ENCODE assay signal across 23 cellular contexts in the genomic region with DNA sequence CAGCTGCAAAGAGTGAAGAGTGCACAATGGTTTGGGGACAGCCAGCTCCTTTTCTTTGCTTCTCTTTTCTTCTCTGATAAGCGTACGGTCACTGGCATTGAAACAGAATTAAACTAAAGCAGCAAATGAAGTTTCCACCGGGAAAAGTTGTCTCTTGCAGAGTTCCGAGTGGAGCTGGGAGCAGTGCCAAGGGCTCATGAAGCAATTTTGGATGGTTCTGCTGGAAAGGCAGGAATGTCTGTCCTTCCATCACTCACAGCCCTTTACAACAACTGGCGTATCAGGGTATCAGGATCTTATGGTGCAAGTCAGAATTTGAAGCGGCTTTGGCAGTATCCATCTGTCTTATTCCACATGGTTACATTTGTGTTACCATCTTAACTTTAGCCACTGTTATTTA.
"Had no signal": no experiment of that assay in that cellular context is flagged by ENCODE, and none has a peak within 500 bp of the region (broad histone marks: within the 10 kb centered on the region; RNA-seq: fewer than 3 reads in every experiment).

No MANE protein-coding gene starts in this region.

- H3K36me3 ChIP-seq: pancreas, right lobe of liver, upper lobe of left lung had no signal

- H3K4me2 ChIP-seq: SK-N-SH, smooth muscle cell had no signal

- H3K9ac ChIP-seq: SK-N-SH had no signal

- H3K27ac ChIP-seq: coronary artery, pancreas, right lobe of liver, upper lobe of left lung had no signal

- ATAC-seq: activated T-cell treated with anti-CD3 and anti-CD28 coated beads, Interleukin-2, amount 50 U/mL, for 72 hours; naive thymus-derived CD8-positive, alpha-beta T cell; pancreas; right lobe of liver; stimulated activated naive B cell treated with anti-CD40 and anti-IgM and Interleukin-4, amounts not matched to agents 10 μg/mL and 1 μg/mL and 100 μg/mL, for 72 hours had no signal

- DNase-seq: activated CD4-positive, alpha-beta memory T cell treated with anti-CD3 and anti-CD28 coated beads for 36 hours; activated CD4-positive, alpha-beta T cell treated with anti-CD3 and anti-CD28 coated beads for 48 hours; activated effector memory CD4-positive, alpha-beta T cell treated with Interleukin-2 at 50 U/mL for 16 hours; activated naive CD4-positive, alpha-beta T cell treated with anti-CD3 and anti-CD28 coated beads for 36 hours; activated naive CD8-positive, alpha-beta T cell treated with anti-CD3 and anti-CD28 coated beads, Interleukin-2, amount 10 ng/mL, durations not matched to agents 7 days and 5 days; activated T-cell treated with anti-CD3 and anti-CD28 coated beads, Interleukin-2, amount 50 U/mL, for 72 hours; amniotic stem cell; cerebellar nuclear complex; foreskin melanocyte; glutamatergic neuron; hippocampal formation; naive thymus-derived CD8-positive, alpha-beta T cell; pancreas; right lobe of liver; SK-N-SH; stimulated activated CD4-positive, alpha-beta T cell treated with anti-CD3 and anti-CD28 coated beads, Interleukin-15, amount 100 ng/mL, for 24 hours; stimulated activated naive B cell treated with anti-CD40 and anti-IgM and Interleukin-4, amounts not matched to agents 10 μg/mL and 1 μg/mL and 100 μg/mL, for 72 hours; testis; upper lobe of left lung had no signal

- H3K4me1 Mint-ChIP-seq: activated naive CD8-positive, alpha-beta T cell treated with anti-CD3 and anti-CD28 coated beads, Interleukin-2, amount 10 ng/mL, durations not matched to agents 7 days and 5 days; naive thymus-derived CD8-positive, alpha-beta T cell; stimulated activated naive B cell treated with anti-CD40 and anti-IgM and Interleukin-4, amounts not matched to agents 10 μg/mL and 1 μg/mL and 100 μg/mL, for 72 hours had no signal

- H3K9me3 Mint-ChIP-seq: activated CD4-positive, alpha-beta memory T cell treated with anti-CD3 and anti-CD28 coated beads for 36 hours; activated naive CD4-positive, alpha-beta T cell treated with anti-CD3 and anti-CD28 coated beads for 36 hours; activated naive CD8-positive, alpha-beta T cell treated with anti-CD3 and anti-CD28 coated beads, Interleukin-2, amount 10 ng/mL, durations not matched to agents 7 days and 5 days; activated T-cell treated with anti-CD3 and anti-CD28 coated beads, Interleukin-2, amount 50 U/mL, for 72 hours had no signal

- H3K4me3 Mint-ChIP-seq: activated CD4-positive, alpha-beta memory T cell treated with anti-CD3 and anti-CD28 coated beads for 36 hours; activated naive CD4-positive, alpha-beta T cell treated with anti-CD3 and anti-CD28 coated beads for 36 hours; activated naive CD8-positive, alpha-beta T cell treated with anti-CD3 and anti-CD28 coated beads, Interleukin-2, amount 10 ng/mL, durations not matched to agents 7 days and 5 days; activated T-cell treated with anti-CD3 and anti-CD28 coated beads, Interleukin-2, amount 50 U/mL, for 72 hours; naive thymus-derived CD8-positive, alpha-beta T cell; stimulated activated naive B cell treated with anti-CD40 and anti-IgM and Interleukin-4, amounts not matched to agents 10 μg/mL and 1 μg/mL and 100 μg/mL, for 72 hours had no signal

- H3K36me3 Mint-ChIP-seq: activated CD4-positive, alpha-beta memory T cell treated with anti-CD3 and anti-CD28 coated beads for 36 hours; activated naive CD8-positive, alpha-beta T cell treated with anti-CD3 and anti-CD28 coated beads, Interleukin-2, amount 10 ng/mL, durations not matched to agents 7 days and 5 days; naive thymus-derived CD8-positive, alpha-beta T cell; stimulated activated naive B cell treated with anti-CD40 and anti-IgM and Interleukin-4, amounts not matched to agents 10 μg/mL and 1 μg/mL and 100 μg/mL, for 72 hours had no signal

- H3K27ac Mint-ChIP-seq: activated CD4-positive, alpha-beta memory T cell treated with anti-CD3 and anti-CD28 coated beads for 36 hours; activated naive CD4-positive, alpha-beta T cell treated with anti-CD3 and anti-CD28 coated beads for 36 hours; activated naive CD8-positive, alpha-beta T cell treated with anti-CD3 and anti-CD28 coated beads, Interleukin-2, amount 10 ng/mL, durations not matched to agents 7 days and 5 days; activated T-cell treated with anti-CD3 and anti-CD28 coated beads, Interleukin-2, amount 50 U/mL, for 72 hours; naive thymus-derived CD8-positive, alpha-beta T cell; stimulated activated naive B cell treated with anti-CD40 and anti-IgM and Interleukin-4, amounts not matched to agents 10 μg/mL and 1 μg/mL and 100 μg/mL, for 72 hours had no signal

- H3K4me1 ChIP-seq: pancreas, right lobe of liver, testis, upper lobe of left lung had no signal

- H3K9me3 ChIP-seq: pancreas, right lobe of liver, SK-N-SH, testis, upper lobe of left lung had no signal

- H3K27me3 ChIP-seq: pancreas, right lobe of liver, testis, upper lobe of left lung had no signal

- FAIRE-seq: endometrium, pancreas had no signal

- H3K27me3 Mint-ChIP-seq: activated naive CD8-positive, alpha-beta T cell treated with anti-CD3 and anti-CD28 coated beads, Interleukin-2, amount 10 ng/mL, durations not matched to agents 7 days and 5 days; stimulated activated naive B cell treated with anti-CD40 and anti-IgM and Interleukin-4, amounts not matched to agents 10 μg/mL and 1 μg/mL and 100 μg/mL, for 72 hours had no signal

- H3K4me3 ChIP-seq: coronary artery, lung, pancreas, right lobe of liver, smooth muscle cell, testis, upper lobe of left lung had no signal
